ENCODE assay signal across 9 cellular contexts in genomic region chr20:63699466-63700198, GRCh38. TPM values are rescaled to one million over a fixed set of nuclear protein-coding genes. Genes with fewer than 3 reads are reported as not detected.
DNase-seq lines count a peak whose midpoint lies in the region; ATAC-seq and TF ChIP-seq lines count a peak whose summit lies in the region.
"Had no signal": no experiment of that assay in that cellular context is flagged by ENCODE, and none has a peak within 500 bp of the region (broad histone marks: within the 10 kb centered on the region; RNA-seq: fewer than 3 reads in every experiment).

No MANE protein-coding gene starts in this region.

- POLR2A ChIA-PET in IMR-90 (lab: Charles Lee; ENCODE audit: unreplicated experiment), result interaction anchor here (1.6 kb wide), 1 partner anchor 8 kb away, joined by 5 read pairs; the partner anchor contains the start of genes ARFRP1 and ZGPAT

- H2BK120ac ChIP-seq in IMR-90 (ENCODE audit: low read depth, low read length), result peak overlapping the region; percentile 65

- H3K27me3 Mint-ChIP-seq in mesothelial cell of epicardium (ENCODE audit: low read depth), result no peaks in the 10 kb centered on the region

- no peak overlapping the region for H3K27ac Mint-ChIP-seq in mesothelial cell of epicardium

- peaks cover 22% of the 10 kb centered on the region for H3K4me1 ChIP-seq in IMR-90 (ENCODE audit: control insufficient read depth, insufficient read depth, low read length)

- peaks cover under 1% of the 10 kb centered on the region for H3K36me3 Mint-ChIP-seq in mesothelial cell of epicardium

- no peak overlapping the region for H3K4me3 ChIP-seq in IMR-90 (ENCODE audit: insufficient read depth, low read depth, low read length)

- peak overlapping the region; percentile 91 to 92 for H4K8ac ChIP-seq in IMR-90 (ENCODE audit: low read depth in 2 of 2, low read length in 2 of 2)

- no peak overlapping the region for H3K9ac ChIP-seq in IMR-90 (ENCODE audit: low read depth, low read length)

- TF ChIP-seq RAD21 in IMR-90 (IDR thresholded peaks at IDR 0.05; ENCODE audit: low read length), result no peak

- peak overlapping the region; percentile 31 for H3K56ac ChIP-seq in IMR-90 (ENCODE audit: extremely low read depth, insufficient read depth, low read length)

- peak overlapping the region; percentile 97 for H4K91ac ChIP-seq in IMR-90 (ENCODE audit: insufficient read depth, low read depth, low read length)

- H3K79me1 ChIP-seq in IMR-90 (ENCODE audit: low read depth in 1 of 2, low read length in 2 of 2), result peaks cover 17 to 58% of the 10 kb centered on the region in 2 experiments; a peak in 3 of 4 replicates

- H2BK20ac ChIP-seq in IMR-90 (ENCODE audit: low read depth, low read length), result peak overlapping the region; percentile 58; the same call in 1 of the 2 replicates

- peak overlapping the region; percentile 98 for H2BK5ac ChIP-seq in IMR-90 (ENCODE audit: low read depth, low read length, poor library complexity, severe bottlenecking)

- no peak overlapping the region for H3K4me3 Mint-ChIP-seq in mesothelial cell of epicardium

- in situ Hi-C loops in IMR-90 (cut with MboI; ENCODE audit: low sequenced_read_pairs), result loop anchor here (10.0 kb wide), 1 partner anchor 165 kb away; the partner anchor contains the start of genes ABHD16B and TPD52L2

- TSS peak; percentile 79 for BruUV-seq in IMR-90 (replicated peaks; lab: Mats Ljungman, UMichigan)

- H3K9me3 ChIP-seq in IMR-90 (ENCODE audit: control insufficient read depth, insufficient read depth, low read length), result no peaks in the 10 kb centered on the region

- peak overlapping the region; percentile 36; the same call in 1 of the 3 replicates for H2BK15ac ChIP-seq in IMR-90 (ENCODE audit: low read depth, low read length)

- peaks cover 18% of the 10 kb centered on the region for H3K36me3 ChIP-seq in IMR-90 (ENCODE audit: control insufficient read depth, insufficient read depth, low read length)

- H3K4me1 Mint-ChIP-seq in mesothelial cell of epicardium, result no peaks in the 10 kb centered on the region

- peak overlapping the region; percentile 73 for H2AFZ ChIP-seq in IMR-90 (replicated peaks; ENCODE audit: low read length, poor library complexity)

- H3K27ac ChIP-seq in IMR-90 (ENCODE audit: insufficient read depth, low read length) (peak overlapping the region; percentile 76), caudate nucleus (ENCODE audit: low read depth, low read length) (peak overlapping the region; percentile 64)

- dilution Hi-C loops in IMR-90 (cut with HindIII; ENCODE audit: low sequenced_read_pairs, unreplicated experiment), result no loop called here

- peak overlapping the region; percentile 96 for H3K4ac ChIP-seq in IMR-90 (ENCODE audit: low read depth, low read length)

- intact Hi-C loops in IMR-90 (cut with micrococcal nuclease), result no loop called here

- H2AK9ac ChIP-seq in IMR-90 (replicated peaks; ENCODE audit: low read depth, low read length, poor library complexity), result peak overlapping the region; percentile 88

- H3K9me1 ChIP-seq in IMR-90 (ENCODE audit: insufficient read depth, low read length), result no peaks in the 10 kb centered on the region

- ATAC-seq in IMR-90 (ENCODE audit: low read depth), result peak; percentile 27; the same call in 1 of the 2 replicates

- peak; percentile 58 for DNase-seq in 8988T
- no peak for DNase-seq in IMR-90
- no peak for DNase-seq in caudate nucleus (lab: John Stamatoyannopoulos, UW)
- DNase-seq in mesenteric fat pad (ENCODE audit: low spot score), result peak; percentile 89
- no peak for DNase-seq in T1000 (lab: John Stamatoyannopoulos, UW)
- DNase-seq in DMS153 treated with DMSO at 0.1 percent for 48 hours (lab: John Stamatoyannopoulos, UW; ENCODE audit: unreplicated experiment), result no peak
- DNase-seq in mesothelial cell of epicardium (ENCODE audit: low spot score in 2 of 2, unreplicated experiment in 2 of 2), result no peak
- DNase-seq in activated effector memory CD4-positive, alpha-beta T cell treated with Interleukin-2 at 50 U/mL for 16 hours, result no peak
- DNase-seq: COR-L47 had no signal

- H4K5ac ChIP-seq in IMR-90 (ENCODE audit: low read depth, low read length), result peak overlapping the region; percentile 81

- H3K18ac ChIP-seq in IMR-90 (ENCODE audit: low read depth, low read length), result peak overlapping the region; percentile 82

- 100% methylated on average over 2 of the region's 24 CpGs; no CpG with 5 or more reads in 1 of the 2 experiments for WGBS in IMR-90 (ENCODE audit: extremely low coverage in 2 of 2, insufficient read length in 1 of 2), 2 experiments

- H3K4me2 ChIP-seq in IMR-90 (ENCODE audit: low read depth, low read length), result peak overlapping the region; percentile 11; the same call in 1 of the 2 replicates

- no peaks in the 10 kb centered on the region for H3K9me3 Mint-ChIP-seq in mesothelial cell of epicardium

- TF ChIP-seq POLR2A in IMR-90 (IDR thresholded peaks at IDR 0.05; ENCODE audit: low read depth, low read length), result no peak

- CTCF ChIA-PET in IMR-90 (lab: Yijun Ruan, JAX), result no interaction called here

- H3K14ac ChIP-seq in IMR-90 (replicated peaks; ENCODE audit: low read depth, low read length), result peak overlapping the region; percentile 30

- no peaks in the 10 kb centered on the region for H3K27me3 ChIP-seq in IMR-90 (ENCODE audit: control insufficient read depth, insufficient read depth, low read length)

- no peak overlapping the region; the same call in 1 of the 2 replicates for H3K23ac ChIP-seq in IMR-90 (ENCODE audit: low read depth, low read length)

- TF ChIP-seq CTCF in IMR-90 (conservative IDR thresholded peaks at IDR 0.05; ENCODE audit: low read depth, low read length) (no peak), mesothelial cell of epicardium (IDR thresholded peaks at IDR 0.05; ENCODE audit: unreplicated experiment) (no peak)

- H2AK5ac ChIP-seq in IMR-90 (ENCODE audit: low read depth, low read length), result peak overlapping the region; percentile 82

- no peaks in the 10 kb centered on the region for H4K20me1 ChIP-seq in IMR-90 (ENCODE audit: insufficient read depth, low read length)

TF ChIP-seq in IMR-90, 13 proteins besides CTCF, POLR2A, EP300 and RAD21:
- no peak for TF ChIP-seq NFE2L2 (IDR thresholded peaks at IDR 0.05; ENCODE audit: low read depth, low read length)

RNA-seq across cellular contexts. Expression of gene TNFRSF6B, which starts 3.2 kb away (rescaled TPM):
- total RNA-seq in IMR-90 (2012; rRNA removed) (1.1 and 1.3 TPM in 2 replicates), mesenteric fat pad (4.7 TPM), mesothelial cell of epicardium (1.6 TPM in 1 of 3 replicates, not detected in the others)
- 11.0 and 12.0 TPM in 2 replicates for polyA plus RNA-seq in IMR-90 (2012; rRNA removed)
- polyA plus RNA-seq in IMR-90 (2012; cell fraction: cytosol; rRNA removed), result 3.7 and 18.0 TPM in 2 replicates
- polyA plus RNA-seq in IMR-90 (2012; cell fraction: nucleus; rRNA removed; ENCODE audit: low replicate concordance), result 22.6 and 133 TPM in 2 replicates

RNA-seq across cellular contexts. Expression of gene ARFRP1, which starts 8.1 kb away (rescaled TPM):
- total RNA-seq in IMR-90 (2012; rRNA removed) (25.3 and 29.2 TPM in 2 replicates), mesenteric fat pad (47.3 TPM), mesothelial cell of epicardium (45.3 to 47.2 TPM (median 46.1 TPM) in 3 replicates)
- 36.3 and 36.6 TPM in 2 replicates for polyA plus RNA-seq in IMR-90 (2012; rRNA removed)
- polyA plus RNA-seq in IMR-90 (2012; cell fraction: cytosol; rRNA removed), result 36.7 and 61.6 TPM in 2 replicates
- 102 and 139 TPM in 2 replicates for polyA plus RNA-seq in IMR-90 (2012; cell fraction: nucleus; rRNA removed; ENCODE audit: low replicate concordance)

RNA-seq across cellular contexts. Expression of gene ZGPAT, which starts 8.2 kb away (rescaled TPM):
- total RNA-seq in IMR-90 (2012; rRNA removed), result 13.4 and 15.6 TPM in 2 replicates
- polyA plus RNA-seq in IMR-90 (2012; rRNA removed), result 20.2 and 21.1 TPM in 2 replicates
- 18.9 and 24.7 TPM in 2 replicates for polyA plus RNA-seq in IMR-90 (2012; cell fraction: cytosol; rRNA removed)
- polyA plus RNA-seq in IMR-90 (2012; cell fraction: nucleus; rRNA removed; ENCODE audit: low replicate concordance), result 80.8 and 206 TPM in 2 replicates
- 26.7 TPM for total RNA-seq in mesenteric fat pad
- 31.3 to 36.6 TPM (median 34.6 TPM) in 3 replicates for total RNA-seq in mesothelial cell of epicardium

RNA-seq across cellular contexts. Expression of gene LIME1, which starts 36.8 kb away (rescaled TPM):
- total RNA-seq in IMR-90 (2012; rRNA removed) (0.28 and 0.36 TPM in 2 replicates), mesenteric fat pad (6.5 TPM), mesothelial cell of epicardium (13.8 to 18.4 TPM (median 16.5 TPM) in 3 replicates)
- 7.8 and 11.9 TPM in 2 replicates for polyA plus RNA-seq in IMR-90 (2012; rRNA removed)
- polyA plus RNA-seq in IMR-90 (2012; cell fraction: cytosol; rRNA removed), result 3.9 and 6.3 TPM in 2 replicates
- 79.5 and 363 TPM in 2 replicates for polyA plus RNA-seq in IMR-90 (2012; cell fraction: nucleus; rRNA removed; ENCODE audit: low replicate concordance)

RNA-seq across cellular contexts. Expression of gene SLC2A4RG, which starts 39.9 kb away (rescaled TPM):
- total RNA-seq in IMR-90 (2012; rRNA removed), result 5.0 and 8.1 TPM in 2 replicates
- polyA plus RNA-seq in IMR-90 (2012; rRNA removed), result 50.3 and 71.4 TPM in 2 replicates
- polyA plus RNA-seq in IMR-90 (2012; cell fraction: cytosol; rRNA removed), result 56.6 and 65.4 TPM in 2 replicates
- polyA plus RNA-seq in IMR-90 (2012; cell fraction: nucleus; rRNA removed; ENCODE audit: low replicate concordance), result 199 and 567 TPM in 2 replicates
- total RNA-seq in mesenteric fat pad, result 62.0 TPM
- 114 to 122 TPM (median 122 TPM) in 3 replicates for total RNA-seq in mesothelial cell of epicardium

Comparison
In these comparisons a context has a peak if more than half of its experiments do, and no peak if none do; other contexts are left out.
1. DNase-seq: peak in 8988T (single experiment) and mesenteric fat pad (single experiment); none in IMR-90 (single experiment), caudate nucleus (0 of 61), T1000 (single experiment), DMS153 treated with DMSO at 0.1 percent for 48 hours (single experiment), mesothelial cell of epicardium (0 of 2) and activated effector memory CD4-positive, alpha-beta T cell treated with Interleukin-2 at 50 U/mL for 16 hours (single experiment).